ENCODE assay signal across 8 cellular contexts in genomic region chr10:329361-330099, GRCh38.
DNase-seq lines count a peak whose midpoint lies in the region; ATAC-seq and TF ChIP-seq lines count a peak whose summit lies in the region.

No MANE protein-coding gene starts in this region.

- H4K91ac ChIP-seq in trophoblast cell (ENCODE audit: low read depth, low read length): peak overlapping the region; percentile 1

- POLR2A ChIA-PET in BJ (lab: Charles Lee): no interaction called here

- H4K12ac ChIP-seq in trophoblast cell (ENCODE audit: low read depth, low read length): no peak overlapping the region

- no peaks in the 10 kb centered on the region for H4K20me1 ChIP-seq in OCI-LY3 (ENCODE audit: insufficient read depth, low read length)

- intact Hi-C loops in heart left ventricle (cut with DNase I): no loop called here

- H3K4ac ChIP-seq in trophoblast cell (ENCODE audit: low read depth, low read length): no peak overlapping the region

- peaks cover 4% of the 10 kb centered on the region for H3K36me3 ChIP-seq in BJ (ENCODE audit: control insufficient read depth, insufficient read depth, low read length)
- no peaks in the 10 kb centered on the region for H3K36me3 ChIP-seq in OCI-LY3 (replicated peaks; ENCODE audit: low read depth, low read length)
- peaks cover 24% of the 10 kb centered on the region for H3K36me3 ChIP-seq in adipocyte (ENCODE audit: control insufficient read depth, insufficient read depth, low read length, severe bottlenecking)
- H3K36me3 ChIP-seq in heart left ventricle: peaks cover 0 to 40% (median 20%) of the 10 kb centered on the region in 9 donors
- peaks cover 10 to 18% of the 10 kb centered on the region in 2 experiments for H3K36me3 ChIP-seq in trophoblast cell (ENCODE audit: control insufficient read depth in 1 of 2, insufficient read depth in 2 of 2, low read length in 2 of 2)

- H3K27ac ChIP-seq in OCI-LY3 (ENCODE audit: low read length) (no peak overlapping the region; the same call in 1 of the 2 replicates), heart left ventricle (peak overlapping the region in 5 of 12 donors; percentile 25 to 61 (median 35)), trophoblast cell (ENCODE audit: low read depth, low read length) (no peak overlapping the region)

- peaks cover 37% of the 10 kb centered on the region for H3K36me3 Mint-ChIP-seq in HFFc6 (ENCODE audit: low read depth)

- H3K4me3 ChIP-seq in BJ (ENCODE audit: low read depth, low read length): peak overlapping the region; percentile 7; the same call in 1 of the 2 replicates
- H3K4me3 ChIP-seq in OCI-LY3 (ENCODE audit: low read length): peak overlapping the region; percentile 81
- H3K4me3 ChIP-seq in adipocyte (ENCODE audit: low read length): peak overlapping the region; percentile 71
- peak overlapping the region in 4 of 12 donors; percentile 12 to 36 (median 20) for H3K4me3 ChIP-seq in heart left ventricle
- no peak overlapping the region for H3K4me3 ChIP-seq in trophoblast cell (ENCODE audit: low read depth, low read length)

- peak; percentile 78 to 96 (median 94) for ATAC-seq in heart left ventricle
- no peak for ATAC-seq in GM21528 (IDR thresholded peaks at IDR 0.05; ENCODE audit: low FRiP score, unreplicated experiment)

- H3K4me2 ChIP-seq in OCI-LY3 (ENCODE audit: low read length) (peak overlapping the region; percentile 88), trophoblast cell (ENCODE audit: low read length) (no peak overlapping the region)

- H3K79me1 ChIP-seq in trophoblast cell (ENCODE audit: low read length): no peaks in the 10 kb centered on the region

- H4K8ac ChIP-seq in trophoblast cell (ENCODE audit: low read depth, low read length): peak overlapping the region; percentile 74

- 28 to 37% (median 32%) methylated on average over 15 of the region's 15 CpGs for WGBS in heart left ventricle, 4 donors
- no CpG with 5 or more reads among the region's 15 CpGs for WGBS in trophoblast cell (ENCODE audit: extremely low coverage, insufficient coverage, insufficient read length)

- no peak for TF ChIP-seq POLR2A in heart left ventricle (IDR thresholded peaks at IDR 0.05)

- peak overlapping the region; percentile 87 for H3K4me3 Mint-ChIP-seq in HFFc6

- peak overlapping the region; percentile 2 for H3K18ac ChIP-seq in trophoblast cell (ENCODE audit: low read length)

- no peak overlapping the region for H2BK5ac ChIP-seq in trophoblast cell (ENCODE audit: low read depth, low read length, poor library complexity)

- H3K9ac ChIP-seq in OCI-LY3 (ENCODE audit: low read length) (peak overlapping the region; percentile 73), adipocyte (ENCODE audit: low read length) (peak overlapping the region; percentile 67), trophoblast cell (ENCODE audit: low read length) (no peak overlapping the region)

- peak overlapping the region; percentile 94 for H3K27ac Mint-ChIP-seq in HFFc6

- H3K79me2 ChIP-seq in OCI-LY3 (ENCODE audit: low read length): no peaks in the 10 kb centered on the region
- no peaks in the 10 kb centered on the region for H3K79me2 ChIP-seq in trophoblast cell (ENCODE audit: control insufficient read depth, insufficient read depth, low read length, poor library complexity)

- H2BK12ac ChIP-seq in trophoblast cell (ENCODE audit: low read length): no peak overlapping the region

- H2AFZ ChIP-seq in OCI-LY3 (ENCODE audit: low read depth, low read length): peak overlapping the region; percentile 97
- H2AFZ ChIP-seq in trophoblast cell (ENCODE audit: insufficient read depth, low read length, poor library complexity): no peak overlapping the region

- H2AK5ac ChIP-seq in trophoblast cell (ENCODE audit: low read length): no peak overlapping the region

- H3K9me3 Mint-ChIP-seq in HFFc6: no peaks in the 10 kb centered on the region

- H3K9me3 ChIP-seq in OCI-LY3 (ENCODE audit: insufficient read depth, low read length) (no peaks in the 10 kb centered on the region), adipocyte (ENCODE audit: control insufficient read depth, low read length) (no peaks in the 10 kb centered on the region), heart left ventricle (no peaks in the 10 kb centered on the region), trophoblast cell (ENCODE audit: insufficient read depth, low read depth, low read length) (peaks cover 2% of the 10 kb centered on the region)

- TF ChIP-seq CTCF in BJ (IDR thresholded peaks at IDR 0.05; ENCODE audit: insufficient read depth, low read depth, low read length) (peak; percentile 12; the same call in 1 of the 2 replicates), HFFc6 (IDR thresholded peaks at IDR 0.05) (peak; percentile 3; the same call in 1 of the 2 replicates), OCI-LY3 (IDR thresholded peaks at IDR 0.05; ENCODE audit: low read depth, low read length) (no peak), heart left ventricle (IDR thresholded peaks at IDR 0.05) (peak in 3 of 12 donors; percentile 10 to 32 (median 32))

- no peak overlapping the region for H3K23ac ChIP-seq in trophoblast cell (ENCODE audit: low read length)

- CTCF ChIA-PET in BJ (lab: Yijun Ruan, JAX): interaction anchor here (0.6 to 1.0 kb wide), 5 partner anchors 31 to 627 kb away, joined by 3 to 6 read pairs (median 4); no protein-coding TSS in a partner anchor

- no peak overlapping the region for H3K14ac ChIP-seq in trophoblast cell (ENCODE audit: low read length)

- peaks cover 37% of the 10 kb centered on the region for H3K4me1 ChIP-seq in OCI-LY3 (ENCODE audit: low read length)
- H3K4me1 ChIP-seq in adipocyte (ENCODE audit: control insufficient read depth, insufficient read depth, low read length): peaks cover 13% of the 10 kb centered on the region
- H3K4me1 ChIP-seq in heart left ventricle: peaks cover 0 to 10% (median 1%) of the 10 kb centered on the region in 12 donors
- H3K4me1 ChIP-seq in trophoblast cell (ENCODE audit: control insufficient read depth in 1 of 2, insufficient read depth in 2 of 2, low read length in 2 of 2): peaks cover 2 to 4% of the 10 kb centered on the region in 2 experiments

- H3K27me3 Mint-ChIP-seq in HFFc6 (ENCODE audit: insufficient read depth): peaks cover 6% of the 10 kb centered on the region; the same call in 1 of the 2 replicates

- peak overlapping the region; percentile 2 for H2BK120ac ChIP-seq in trophoblast cell (ENCODE audit: insufficient read depth, low read length, poor library complexity)

- H3K4me1 Mint-ChIP-seq in HFFc6 (ENCODE audit: low read depth): peaks cover 27% of the 10 kb centered on the region

- H3K27me3 ChIP-seq in BJ (ENCODE audit: control insufficient read depth, insufficient read depth, low read length) (no peaks in the 10 kb centered on the region), OCI-LY3 (ENCODE audit: low read depth, low read length) (peaks cover 3% of the 10 kb centered on the region), adipocyte (replicated peaks; ENCODE audit: control insufficient read depth, insufficient read depth, low read length) (no peaks in the 10 kb centered on the region), heart left ventricle (no peaks in the 10 kb centered on the region), trophoblast cell (ENCODE audit: insufficient read depth, low read length) (no peaks in the 10 kb centered on the region)

- DNase-seq in BJ (ENCODE audit: low read depth) (peak; percentile 83), HFFc6 (peak; percentile 93), adipocyte (ENCODE audit: low read depth) (peak; percentile 95), heart left ventricle (peak; percentile 79 to 87 (median 80)), trophoblast cell (peak; percentile 36 to 52), DMS114 treated with DMSO at 0.1 percent for 48 hours (lab: John Stamatoyannopoulos, UW; ENCODE audit: unreplicated experiment) (no peak)
